Comparison of ENCODE assay signal across 1 cellular context in genomic region chr1:206662396-206663092, GRCh38.
TF ChIP-seq lines count a peak whose summit lies in the region.

No MANE protein-coding gene starts in this region.

TF ChIP-seq in K562, 482 proteins besides CTCF, POLR2A, EP300 and RAD21 (continued from another document):
- TF ChIP-seq, protein P1, sequence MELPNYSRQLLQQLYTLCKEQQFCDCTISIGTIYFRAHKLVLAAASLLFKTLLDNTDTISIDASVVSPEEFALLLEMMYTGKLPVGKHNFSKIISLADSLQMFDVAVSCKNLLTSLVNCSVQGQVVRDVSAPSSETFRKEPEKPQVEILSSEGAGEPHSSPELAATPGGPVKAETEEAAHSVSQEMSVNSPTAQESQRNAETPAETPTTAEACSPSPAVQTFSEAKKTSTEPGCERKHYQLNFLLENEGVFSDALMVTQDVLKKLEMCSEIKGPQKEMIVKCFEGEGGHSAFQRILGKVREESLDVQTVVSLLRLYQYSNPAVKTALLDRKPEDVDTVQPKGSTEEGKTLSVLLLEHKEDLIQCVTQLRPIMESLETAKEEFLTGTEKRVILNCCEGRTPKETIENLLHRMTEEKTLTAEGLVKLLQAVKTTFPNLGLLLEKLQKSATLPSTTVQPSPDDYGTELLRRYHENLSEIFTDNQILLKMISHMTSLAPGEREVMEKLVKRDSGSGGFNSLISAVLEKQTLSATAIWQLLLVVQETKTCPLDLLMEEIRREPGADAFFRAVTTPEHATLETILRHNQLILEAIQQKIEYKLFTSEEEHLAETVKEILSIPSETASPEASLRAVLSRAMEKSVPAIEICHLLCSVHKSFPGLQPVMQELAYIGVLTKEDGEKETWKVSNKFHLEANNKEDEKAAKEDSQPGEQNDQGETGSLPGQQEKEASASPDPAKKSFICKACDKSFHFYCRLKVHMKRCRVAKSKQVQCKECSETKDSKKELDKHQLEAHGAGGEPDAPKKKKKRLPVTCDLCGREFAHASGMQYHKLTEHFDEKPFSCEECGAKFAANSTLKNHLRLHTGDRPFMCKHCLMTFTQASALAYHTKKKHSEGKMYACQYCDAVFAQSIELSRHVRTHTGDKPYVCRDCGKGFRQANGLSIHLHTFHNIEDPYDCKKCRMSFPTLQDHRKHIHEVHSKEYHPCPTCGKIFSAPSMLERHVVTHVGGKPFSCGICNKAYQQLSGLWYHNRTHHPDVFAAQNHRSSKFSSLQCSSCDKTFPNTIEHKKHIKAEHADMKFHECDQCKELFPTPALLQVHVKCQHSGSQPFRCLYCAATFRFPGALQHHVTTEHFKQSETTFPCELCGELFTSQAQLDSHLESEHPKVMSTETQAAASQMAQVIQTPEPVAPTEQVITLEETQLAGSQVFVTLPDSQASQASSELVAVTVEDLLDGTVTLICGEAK (IDR thresholded peaks at IDR 0.05), result peak; percentile 39; the same call in 1 of the 2 replicates
- TF ChIP-seq, protein P1 (CRISPR knock-in tag; IDR thresholded peaks at IDR 0.05), result no peak
- no peak for TF ChIP-seq HOXB6 (CRISPR knock-in tag; IDR thresholded peaks at IDR 0.05; ENCODE audit: borderline replicate concordance)
TF ChIP-seq in K562: peak in this region for 13.
